ENCODE assay signal across 1 cellular context in the genomic region with DNA sequence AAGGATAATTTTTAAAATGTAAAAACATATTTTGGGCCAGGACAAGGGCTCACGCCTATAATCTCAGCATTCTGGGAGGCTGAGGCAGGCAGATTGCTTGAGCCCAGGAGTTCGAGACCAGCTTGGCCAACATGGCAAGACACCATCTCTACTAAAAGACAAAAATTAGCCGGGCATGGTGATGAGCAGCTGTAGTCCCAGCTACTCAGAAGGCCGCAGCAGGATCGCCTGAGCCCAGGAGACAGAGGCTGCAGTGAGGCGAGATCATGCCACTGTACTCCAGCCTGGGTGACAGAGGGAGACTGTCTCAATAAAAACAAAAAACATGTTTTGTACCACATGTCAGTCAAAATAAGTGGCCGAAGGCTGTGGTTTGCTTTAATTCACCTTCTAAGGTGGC.
TF ChIP-seq lines count a peak whose summit lies in the region.

No MANE protein-coding gene starts in this region.

TF ChIP-seq in A549, 52 proteins besides CTCF, POLR2A, EP300 and RAD21 (continued from another document):
- TF ChIP-seq PBX3 (IDR thresholded peaks at IDR 0.05): no peak
- TF ChIP-seq CBX8 (IDR thresholded peaks at IDR 0.05): no peak
